In genomic region chr5:73903169-73903568, GRCh38 we compare ENCODE assay signal across 19 cellular contexts.
"Had no signal": no experiment of that assay in that cellular context is flagged by ENCODE, and none has a peak within 500 bp of the region (broad histone marks: within the 10 kb centered on the region; RNA-seq: fewer than 3 reads in every experiment).

No MANE protein-coding gene starts in this region.

- H3K9me3 ChIP-seq: esophagus squamous epithelium, gastrocnemius medialis, stomach, vagina had no signal

- H3K36me3 Mint-ChIP-seq: natural killer cell treated with Interleukin-12 subunit alpha and Interleukin-12 subunit beta and Interleukin-15 and Interleukin-18, amount 100 ng/mL, for 72 hours; stimulated activated memory B cell treated with anti-CD40 and anti-IgM and Interleukin-4, amounts not matched to agents 10 μg/mL and 1 μg/mL and 100 μg/mL, for 72 hours had no signal

- H3K4me1 ChIP-seq: parathyroid adenoma had no signal

- H3K4me1 Mint-ChIP-seq: central memory CD8-positive, alpha-beta T cell had no signal

- ATAC-seq: activated CD8-positive, alpha-beta T cell treated with anti-CD3 and anti-CD28 coated beads, Interleukin-2, amount 10 ng/mL, durations not matched to agents 7 days and 5 days; activated naive CD8-positive, alpha-beta T cell treated with anti-CD3 and anti-CD28 coated beads, Interleukin-2, amount 50 U/mL, for 24 hours; stimulated activated memory B cell treated with anti-CD40 and anti-IgM and Interleukin-4, amounts not matched to agents 10 μg/mL and 1 μg/mL and 100 μg/mL, for 72 hours had no signal

- H3K27me3 ChIP-seq: brain microvascular endothelial cell, esophagus squamous epithelium, gastrocnemius medialis, stomach, vagina had no signal

- H2AFZ ChIP-seq: parathyroid adenoma had no signal

- H3K4me3 Mint-ChIP-seq: activated CD8-positive, alpha-beta T cell treated with anti-CD3 and anti-CD28 coated beads, Interleukin-2, amount 10 ng/mL, durations not matched to agents 7 days and 5 days; activated naive CD8-positive, alpha-beta T cell treated with anti-CD3 and anti-CD28 coated beads, Interleukin-2, amount 50 U/mL, for 24 hours; activated T-helper 1 cell treated with anti-CD3 and anti-CD28 coated beads, Interleukin-12 subunit alpha, Interleukin-12 subunit beta, Interleukin-2, Interleukin-4 antibody, amounts not matched to agents 30 ng/mL and 10 ng/mL and 1 ng/mL, durations not matched to agents 14 hours and 24 hours and 36 hours; central memory CD8-positive, alpha-beta T cell; natural killer cell treated with Interleukin-12 subunit alpha and Interleukin-12 subunit beta and Interleukin-15 and Interleukin-18, amount 100 ng/mL, for 72 hours; stimulated activated memory B cell treated with anti-CD40 and anti-IgM and Interleukin-4, amounts not matched to agents 10 μg/mL and 1 μg/mL and 100 μg/mL, for 72 hours; type B pancreatic cell had no signal

- DNase-seq: activated CD4-positive, alpha-beta T cell treated with anti-CD3 and anti-CD28 coated beads for 1 hour; activated CD4-positive, alpha-beta T cell treated with anti-CD3 and anti-CD28 coated beads, Interleukin-2, amount 50 U/mL, for 1 hour; activated gamma-delta T cell; activated naive CD4-positive, alpha-beta T cell treated with anti-CD3 and anti-CD28 coated beads, Interleukin-2, amount 50 U/mL, for 16 hours; activated naive CD8-positive, alpha-beta T cell treated with anti-CD3 and anti-CD28 coated beads, Interleukin-2, amount 50 U/mL, for 24 hours; esophagus squamous epithelium; gastrocnemius medialis; left ventricle myocardium superior; stimulated activated CD4-positive, alpha-beta T cell treated with anti-CD3 and anti-CD28 coated beads, Interleukin-15, amount 100 ng/mL, for 24 hours; stomach had no signal

- H3K27ac Mint-ChIP-seq: activated CD8-positive, alpha-beta T cell treated with anti-CD3 and anti-CD28 coated beads, Interleukin-2, amount 10 ng/mL, durations not matched to agents 7 days and 5 days; activated naive CD8-positive, alpha-beta T cell treated with anti-CD3 and anti-CD28 coated beads, Interleukin-2, amount 50 U/mL, for 24 hours; activated T-helper 1 cell treated with anti-CD3 and anti-CD28 coated beads, Interleukin-12 subunit alpha, Interleukin-12 subunit beta, Interleukin-2, Interleukin-4 antibody, amounts not matched to agents 30 ng/mL and 10 ng/mL and 1 ng/mL, durations not matched to agents 14 hours and 24 hours and 36 hours; natural killer cell treated with Interleukin-12 subunit alpha and Interleukin-12 subunit beta and Interleukin-15 and Interleukin-18, amount 100 ng/mL, for 72 hours; stimulated activated memory B cell treated with anti-CD40 and anti-IgM and Interleukin-4, amounts not matched to agents 10 μg/mL and 1 μg/mL and 100 μg/mL, for 72 hours; type B pancreatic cell had no signal

- H3K4me3 ChIP-seq: esophagus squamous epithelium, stomach, vagina had no signal

- H3K79me2 ChIP-seq: parathyroid adenoma had no signal

- H3K36me3 ChIP-seq: gastrocnemius medialis had no signal

- H3K9me3 Mint-ChIP-seq: activated naive CD8-positive, alpha-beta T cell treated with anti-CD3 and anti-CD28 coated beads, Interleukin-2, amount 50 U/mL, for 24 hours; activated T-helper 1 cell treated with anti-CD3 and anti-CD28 coated beads, Interleukin-12 subunit alpha, Interleukin-12 subunit beta, Interleukin-2, Interleukin-4 antibody, amounts not matched to agents 30 ng/mL and 10 ng/mL and 1 ng/mL, durations not matched to agents 14 hours and 24 hours and 36 hours; central memory CD8-positive, alpha-beta T cell; natural killer cell treated with Interleukin-12 subunit alpha and Interleukin-12 subunit beta and Interleukin-15 and Interleukin-18, amount 100 ng/mL, for 72 hours; stimulated activated memory B cell treated with anti-CD40 and anti-IgM and Interleukin-4, amounts not matched to agents 10 μg/mL and 1 μg/mL and 100 μg/mL, for 72 hours had no signal

- H3K27ac ChIP-seq: brain microvascular endothelial cell, esophagus squamous epithelium, gastrocnemius medialis, parathyroid adenoma, stomach, vagina had no signal

- H3K27me3 Mint-ChIP-seq: type B pancreatic cell had no signal

- H3K9ac ChIP-seq: parathyroid adenoma had no signal
